ENCODE assay signal across 27 cellular contexts in genomic region chr4:87946766-87947165, GRCh38. TPM values are rescaled to one million over a fixed set of nuclear protein-coding genes. Genes with fewer than 3 reads are reported as not detected.
"Had no signal": no experiment of that assay in that cellular context is flagged by ENCODE, and none has a peak within 500 bp of the region (broad histone marks: within the 10 kb centered on the region; RNA-seq: fewer than 3 reads in every experiment).

No MANE protein-coding gene starts in this region.

- H3K27ac Mint-ChIP-seq: dendritic cell treated with granulocyte-macrophage colony-stimulating factor and Interleukin-4, amounts not matched to agents 40 ng/mL and 50 ng/mL, for 4 days; effector memory CD8-positive, alpha-beta T cell; endodermal cell had no signal

- H3K27ac ChIP-seq: colonic mucosa, coronary artery, dorsolateral prefrontal cortex, epithelial cell of prostate, esophagus muscularis mucosa, esophagus squamous epithelium, foreskin keratinocyte, gastrocnemius medialis, gastroesophageal sphincter, heart left ventricle had no signal

- H3K4me3 Mint-ChIP-seq: dendritic cell treated with granulocyte-macrophage colony-stimulating factor and Interleukin-4, amounts not matched to agents 40 ng/mL and 50 ng/mL, for 4 days; effector memory CD8-positive, alpha-beta T cell; endodermal cell had no signal

- H3K36me3 ChIP-seq: colonic mucosa, esophagus muscularis mucosa, esophagus squamous epithelium, gastrocnemius medialis, gastroesophageal sphincter, heart left ventricle, heart right ventricle had no signal

- H3K4me3 ChIP-seq: colonic mucosa, coronary artery, dorsolateral prefrontal cortex, esophagus muscularis mucosa, esophagus squamous epithelium, gastrocnemius medialis, gastroesophageal sphincter, heart left ventricle, heart right ventricle had no signal

- DNase-seq: colonic mucosa; cortex of kidney; dorsolateral prefrontal cortex; effector CD4-positive, alpha-beta T cell; effector CD8-positive, alpha-beta T cell; effector memory CD4-positive, alpha-beta T cell; effector memory CD8-positive, alpha-beta T cell; endodermal cell; erythroblast; esophagus squamous epithelium; foreskin fibroblast; foreskin keratinocyte; foreskin melanocyte; gastrocnemius medialis; glutamatergic neuron; head of caudate nucleus; heart left ventricle; heart right ventricle had no signal

- H3K27me3 ChIP-seq: colonic mucosa, dorsolateral prefrontal cortex, esophagus muscularis mucosa, esophagus squamous epithelium, foreskin keratinocyte, gastrocnemius medialis, gastroesophageal sphincter, heart left ventricle, heart right ventricle had no signal

- H3K9me3 ChIP-seq: colonic mucosa, esophagus muscularis mucosa, esophagus squamous epithelium, gastrocnemius medialis, gastroesophageal sphincter, heart left ventricle, heart right ventricle had no signal

- H3K9me3 Mint-ChIP-seq: dendritic cell treated with granulocyte-macrophage colony-stimulating factor and Interleukin-4, amounts not matched to agents 40 ng/mL and 50 ng/mL, for 4 days; effector memory CD8-positive, alpha-beta T cell; endodermal cell had no signal

- H3K27me3 Mint-ChIP-seq: dendritic cell treated with granulocyte-macrophage colony-stimulating factor and Interleukin-4, amounts not matched to agents 40 ng/mL and 50 ng/mL, for 4 days had no signal

- H3K4me1 ChIP-seq: colonic mucosa, esophagus squamous epithelium, gastrocnemius medialis had no signal

- FAIRE-seq: colon, endometrium, frontal cortex had no signal

RNA-seq across cellular contexts. Expression of gene SPP1, which starts 28.7 kb away (rescaled TPM):
- total RNA-seq: dermis microvascular lymphatic vessel endothelial cell had no signal
